Comparison of ENCODE assay signal across 10 cellular contexts in the genomic region with DNA sequence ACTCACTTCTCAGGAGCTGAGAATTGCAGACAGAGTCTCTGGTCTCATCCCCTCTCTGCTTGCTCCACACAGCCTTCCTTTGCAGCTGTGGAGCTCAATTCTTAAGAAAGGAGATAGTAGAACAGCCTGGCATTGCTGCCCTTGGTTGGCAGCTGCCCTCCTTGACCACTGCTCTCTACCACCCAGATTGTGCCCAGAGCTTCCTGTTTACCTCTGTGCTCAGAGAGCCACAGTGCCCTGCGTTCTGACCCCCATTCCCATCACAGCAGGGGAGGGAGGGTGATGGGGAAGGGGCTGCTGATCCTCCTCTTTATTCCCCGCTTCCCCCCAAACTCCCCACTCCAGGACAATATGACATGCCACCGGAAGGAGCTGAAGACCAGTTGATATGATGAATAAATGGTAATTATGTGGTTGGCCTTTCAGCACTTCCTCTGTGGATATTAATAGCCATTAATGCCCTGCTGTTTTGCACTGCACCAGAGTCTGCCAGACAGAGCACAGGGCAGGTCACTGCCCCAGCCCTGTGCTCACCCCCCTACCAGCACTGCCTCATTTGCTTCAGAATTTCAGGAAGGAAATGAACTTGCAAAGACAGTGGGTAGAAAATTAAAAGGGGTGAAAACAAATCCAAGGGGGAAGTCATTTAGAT.
DNase-seq lines count a peak whose midpoint lies in the region; ATAC-seq, FAIRE-seq and TF ChIP-seq lines count a peak whose summit lies in the region.
"Had no signal": no experiment of that assay in that cellular context is flagged by ENCODE, and none has a peak within 500 bp of the region (broad histone marks: within the 10 kb centered on the region; RNA-seq: fewer than 3 reads in every experiment).

No MANE protein-coding gene starts in this region.

- no peaks in the 10 kb centered on the region for H3K27me3 Mint-ChIP-seq in CD8-positive, alpha-beta T cell (ENCODE audit: low read depth)

- H3K27ac ChIP-seq in lower lobe of right lung (no peak overlapping the region), mammary epithelial cell (ENCODE audit: insufficient read depth, low read depth, low read length) (no peak overlapping the region)
- H3K27ac ChIP-seq in CD8-positive, alpha-beta T cell (ENCODE audit: low read depth, low read length), result no peak overlapping the region

- no peaks in the 10 kb centered on the region for H3K4me1 Mint-ChIP-seq in CD8-positive, alpha-beta T cell (ENCODE audit: low read depth)

- H3K36me3 ChIP-seq in lower lobe of right lung (no peaks in the 10 kb centered on the region), mammary epithelial cell (ENCODE audit: insufficient read depth, low read length) (no peaks in the 10 kb centered on the region)
- no peaks in the 10 kb centered on the region for H3K36me3 ChIP-seq in CD8-positive, alpha-beta T cell (ENCODE audit: insufficient read depth, low read length)

- CTCF ChIA-PET in CD8-positive, alpha-beta T cell (lab: Charles Lee), result no interaction called here
- CTCF ChIA-PET in mammary epithelial cell (lab: Charles Lee; ENCODE audit: low non-redundant PET), result no interaction called here

- no peak overlapping the region for H2AFZ ChIP-seq in mammary epithelial cell (ENCODE audit: low read depth, low read length)

- FAIRE-seq in GM18507 (lab: Jason Lieb, UNC), result peak; percentile 86

- H3K9me3 ChIP-seq in lower lobe of right lung, result no peaks in the 10 kb centered on the region
- no peaks in the 10 kb centered on the region for H3K9me3 ChIP-seq in CD8-positive, alpha-beta T cell (ENCODE audit: low read length)
- no peaks in the 10 kb centered on the region for H3K9me3 ChIP-seq in mammary epithelial cell (replicated peaks; ENCODE audit: insufficient read depth, low read length)

- no peaks in the 10 kb centered on the region for H4K20me1 ChIP-seq in mammary epithelial cell (ENCODE audit: insufficient read depth, low read length)

- H3K27ac Mint-ChIP-seq in CD8-positive, alpha-beta T cell, result no peak overlapping the region

- ATAC-seq in GM21825 (IDR thresholded peaks at IDR 0.05; ENCODE audit: unreplicated experiment) (peak; percentile 43), lower lobe of right lung (peak; percentile 55 to 83)
- no peak for ATAC-seq in CD8-positive, alpha-beta T cell

- intact Hi-C loops in lower lobe of right lung (cut with DNase I) (no loop called here), mammary epithelial cell (cut with micrococcal nuclease) (no loop called here)
- intact Hi-C loops in CD8-positive, alpha-beta T cell (cut with DNase I, micrococcal nuclease), result no loop called here

- WGBS in mammary epithelial cell (ENCODE audit: low coverage, missing lambda C conversion rate), result 72% methylated on average over 3 of the region's 3 CpGs

- H3K4me3 ChIP-seq in lower lobe of right lung, result no peak overlapping the region
- no peak overlapping the region for H3K4me3 ChIP-seq in CD8-positive, alpha-beta T cell (ENCODE audit: low read depth, low read length)
- no peak overlapping the region for H3K4me3 ChIP-seq in mammary epithelial cell (replicated peaks in 1 of 3; ENCODE audit: insufficient read depth in 1 of 3, low read depth in 2 of 3, low read length in 3 of 3)

- POLR2A ChIA-PET in CD8-positive, alpha-beta T cell (lab: Charles Lee), result no interaction called here

- H3K27me3 ChIP-seq in lower lobe of right lung (ENCODE audit: low read depth), result peaks cover 3% of the 10 kb centered on the region
- no peaks in the 10 kb centered on the region for H3K27me3 ChIP-seq in CD8-positive, alpha-beta T cell (ENCODE audit: insufficient read depth, low read length)
- no peaks in the 10 kb centered on the region for H3K27me3 ChIP-seq in mammary epithelial cell (ENCODE audit: insufficient read depth, low read length)

- no peak overlapping the region for H3K9ac ChIP-seq in mammary epithelial cell (ENCODE audit: insufficient read depth, low read length)

- no peaks in the 10 kb centered on the region for H3K36me3 Mint-ChIP-seq in CD8-positive, alpha-beta T cell

- BruUV-seq in mammary epithelial cell (replicated peaks; lab: Mats Ljungman, UMichigan), result no TSS peak

- DNase-seq in GM18507 (ENCODE audit: extremely low spot score, insufficient read length, low read depth) (no peak), NCI-H1417 treated with DMSO at 0.1 percent for 48 hours (lab: John Stamatoyannopoulos, UW) (peak; percentile 22), lower lobe of right lung (no peak), NCI-H187 (lab: John Stamatoyannopoulos, UW) (no peak), mammary epithelial cell (no peak)
- DNase-seq in activated CD4-positive, alpha-beta T cell treated with anti-CD3 and anti-CD28 coated beads for 4 hours, result no peak
- no peak for DNase-seq in CD8-positive, alpha-beta T cell
- DNase-seq: stimulated activated CD4-positive, alpha-beta T cell treated with anti-CD3 and anti-CD28 coated beads, Interleukin-2, amount 100 ng/mL, for 24 hours; trophoblast cell had no signal

- H3K4me1 ChIP-seq in lower lobe of right lung (peaks cover 18% of the 10 kb centered on the region), mammary epithelial cell (ENCODE audit: insufficient read depth, low read length) (peaks cover 4% of the 10 kb centered on the region)
- no peaks in the 10 kb centered on the region for H3K4me1 ChIP-seq in CD8-positive, alpha-beta T cell (ENCODE audit: insufficient read depth, low read length)

- H3K4me3 Mint-ChIP-seq in CD8-positive, alpha-beta T cell, result no peak overlapping the region

- dilution Hi-C loops in mammary epithelial cell (cut with HindIII; ENCODE audit: low sequenced_read_pairs), result no loop called here

- H3K79me2 ChIP-seq in mammary epithelial cell (ENCODE audit: insufficient read depth, low read length), result no peaks in the 10 kb centered on the region

- H3K4me2 ChIP-seq in mammary epithelial cell (ENCODE audit: insufficient read depth, low read depth, low read length), result no peak overlapping the region

- in situ Hi-C loops in mammary epithelial cell (cut with MboI; ENCODE audit: low sequenced_read_pairs in 2 of 2), result no loop called here

- H3K9me3 Mint-ChIP-seq in CD8-positive, alpha-beta T cell, result no peaks in the 10 kb centered on the region

- TF ChIP-seq CTCF in lower lobe of right lung (IDR thresholded peaks at IDR 0.05) (no peak), mammary epithelial cell (conservative IDR thresholded peaks at IDR 0.05 in 1 of 2, IDR thresholded peaks at IDR 0.05 in 1 of 2; ENCODE audit: extremely low read depth in 1 of 2, insufficient read depth in 1 of 2, low read depth in 1 of 2, low read length in 2 of 2) (no peak)
- no peak for TF ChIP-seq CTCF in CD8-positive, alpha-beta T cell (IDR thresholded peaks at IDR 0.05)
